In the genomic region with DNA sequence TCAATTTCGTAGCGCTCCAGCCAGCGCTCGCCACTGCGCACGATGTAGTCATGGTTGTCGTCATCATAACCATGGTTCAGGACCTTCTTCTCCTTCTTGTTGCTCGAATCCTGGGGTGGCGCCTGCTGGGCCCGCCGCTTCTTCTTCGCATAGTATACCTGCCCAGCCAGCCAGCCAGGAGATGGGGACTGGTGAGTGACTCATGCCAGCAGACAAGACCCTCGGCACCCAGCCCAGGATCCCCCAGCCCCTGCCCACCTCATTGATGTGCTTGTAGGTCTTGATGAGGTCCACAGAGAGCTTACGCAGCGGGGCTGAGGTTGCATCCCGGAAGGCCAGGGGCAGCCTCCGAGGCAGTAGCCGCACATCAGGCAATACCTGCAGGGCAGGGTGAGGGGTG, we compare ENCODE assay signal across 1 cellular context.
TF ChIP-seq lines count a peak whose summit lies in the region.

No MANE protein-coding gene starts in this region.

TF ChIP-seq in HepG2, 621 proteins besides CTCF, POLR2A, EP300 and RAD21:
- TF ChIP-seq ZFP37 (CRISPR knock-in tag; IDR thresholded peaks at IDR 0.05; ENCODE audit: borderline replicate concordance) (no peak), PAWR (CRISPR knock-in tag; IDR thresholded peaks at IDR 0.05; ENCODE audit: borderline replicate concordance) (no peak), ZNF780A (CRISPR knock-in tag; IDR thresholded peaks at IDR 0.05) (no peak), AGO2 (optimal IDR thresholded peaks at IDR 0.05; ENCODE audit: low read depth, low read length) (peak; percentile 66)
- TF ChIP-seq, protein P1, sequence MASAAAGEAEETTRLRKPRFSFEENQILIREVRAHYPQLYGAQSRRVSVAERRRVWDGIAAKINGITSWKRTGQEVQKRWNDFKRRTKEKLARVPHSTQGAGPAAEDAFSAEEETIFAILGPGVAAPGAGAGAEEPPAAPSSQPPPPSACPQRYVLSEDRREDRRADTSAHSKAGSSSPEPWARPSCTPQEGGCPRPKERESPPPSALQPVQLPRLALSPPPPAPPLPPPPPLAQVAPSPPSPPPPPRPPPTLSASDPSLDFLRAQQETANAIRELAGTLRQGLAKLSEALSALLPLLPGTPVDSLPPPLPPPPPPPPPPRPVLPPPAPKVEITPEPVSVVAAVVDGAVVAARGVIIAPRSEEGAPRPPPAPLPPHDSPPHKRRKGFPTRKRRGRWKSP (CRISPR knock-in tag; IDR thresholded peaks at IDR 0.05) = no peak
- TF ChIP-seq, protein P2, sequence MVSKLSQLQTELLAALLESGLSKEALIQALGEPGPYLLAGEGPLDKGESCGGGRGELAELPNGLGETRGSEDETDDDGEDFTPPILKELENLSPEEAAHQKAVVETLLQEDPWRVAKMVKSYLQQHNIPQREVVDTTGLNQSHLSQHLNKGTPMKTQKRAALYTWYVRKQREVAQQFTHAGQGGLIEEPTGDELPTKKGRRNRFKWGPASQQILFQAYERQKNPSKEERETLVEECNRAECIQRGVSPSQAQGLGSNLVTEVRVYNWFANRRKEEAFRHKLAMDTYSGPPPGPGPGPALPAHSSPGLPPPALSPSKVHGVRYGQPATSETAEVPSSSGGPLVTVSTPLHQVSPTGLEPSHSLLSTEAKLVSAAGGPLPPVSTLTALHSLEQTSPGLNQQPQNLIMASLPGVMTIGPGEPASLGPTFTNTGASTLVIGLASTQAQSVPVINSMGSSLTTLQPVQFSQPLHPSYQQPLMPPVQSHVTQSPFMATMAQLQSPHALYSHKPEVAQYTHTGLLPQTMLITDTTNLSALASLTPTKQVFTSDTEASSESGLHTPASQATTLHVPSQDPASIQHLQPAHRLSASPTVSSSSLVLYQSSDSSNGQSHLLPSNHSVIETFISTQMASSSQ (IDR thresholded peaks at IDR 0.05; ENCODE audit: low read depth) = no peak
- TF ChIP-seq, protein P2 (CRISPR knock-in tag; IDR thresholded peaks at IDR 0.05; ENCODE audit: borderline replicate concordance) = no peak
